33 cellular contexts compared by ENCODE assay signal in the genomic region with DNA sequence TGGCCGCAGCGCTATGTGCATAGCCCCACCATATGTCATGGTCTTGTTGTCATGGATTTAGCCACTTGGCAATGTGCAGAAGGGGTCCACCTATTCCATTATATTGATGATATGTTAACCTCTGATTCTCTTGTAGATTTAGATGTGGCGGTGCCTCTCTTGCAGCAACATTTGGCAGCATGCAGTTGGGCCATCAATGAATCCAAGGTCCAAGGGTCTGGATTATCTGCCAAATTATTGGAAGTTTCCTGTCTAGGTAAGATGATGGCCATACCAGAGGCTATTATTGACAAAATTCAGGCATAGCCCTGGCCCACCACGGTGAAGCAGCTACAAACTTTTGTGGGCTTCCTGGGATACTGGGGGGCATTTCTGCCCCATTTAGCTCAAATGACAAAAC. TPM values are rescaled to one million over a fixed set of nuclear protein-coding genes. Genes with fewer than 3 reads are reported as not detected.
DNase-seq lines count a peak whose midpoint lies in the region; ATAC-seq, FAIRE-seq and TF ChIP-seq lines count a peak whose summit lies in the region.
"Had no signal": no experiment of that assay in that cellular context is flagged by ENCODE, and none has a peak within 500 bp of the region (broad histone marks: within the 10 kb centered on the region; RNA-seq: fewer than 3 reads in every experiment).

No MANE protein-coding gene starts in this region.

- no peak for TF ChIP-seq POLR2A in HepG2 (IDR thresholded peaks at IDR 0.05; ENCODE audit: insufficient read depth in 1 of 2, low read depth in 2 of 2, low read length in 2 of 2)
- no peak for TF ChIP-seq POLR2A in right lobe of liver (IDR thresholded peaks at IDR 0.05)

- H3K9me2 ChIP-seq in PC-3 (replicated peaks; ENCODE audit: low read length): no peaks in the 10 kb centered on the region

- H4K20me1 ChIP-seq in HepG2 (ENCODE audit: insufficient read depth, low read length) (no peaks in the 10 kb centered on the region), PC-3 (ENCODE audit: low read length) (no peaks in the 10 kb centered on the region)
- H4K20me1 ChIP-seq: BLaER1 had no signal

- H3K9me3 ChIP-seq in liver (ENCODE audit: control insufficient read depth in 4 of 4, low read length in 3 of 4): no peaks in the 10 kb centered on the region
- no peaks in the 10 kb centered on the region for H3K9me3 ChIP-seq in HepG2 (ENCODE audit: low read length)
- H3K9me3 ChIP-seq in right lobe of liver: no peaks in the 10 kb centered on the region
- no peaks in the 10 kb centered on the region for H3K9me3 ChIP-seq in PC-3 (ENCODE audit: low read length)
- H3K9me3 ChIP-seq: A549, BE2C, BLaER1, Caco-2 had no signal

- no TSS peak for BruUV-seq in HepG2 (replicated peaks; lab: Mats Ljungman, UMichigan)
- no TSS peak for BruUV-seq in PC-3 (replicated peaks; lab: Mats Ljungman, UMichigan)

- TF ChIP-seq CTCF in liver (IDR thresholded peaks at IDR 0.05; ENCODE audit: low read depth, low read length, missing input control) (no peak), HepG2 (CRISPR knock-in tag; IDR thresholded peaks at IDR 0.05) (no peak), right lobe of liver (IDR thresholded peaks at IDR 0.05) (no peak), PC-3 (conservative IDR thresholded peaks at IDR 0.05; ENCODE audit: low read depth, low read length) (no peak)

- WGBS in liver: 79% methylated on average over 4 of the region's 4 CpGs
- 98% methylated on average over 4 of the region's 4 CpGs for whole genome bisulfite sequencing in HepG2 (ENCODE audit: low lambda C conversion rate)
- 50% methylated on average over 4 of the region's 4 CpGs for WGBS in right lobe of liver (ENCODE audit: insufficient coverage, low coverage, low lambda C conversion rate, missing lambda C conversion rate)

- CTCF ChIA-PET in HepG2 (lab: Yijun Ruan, JAX; ENCODE audit: low intra/inter-chr PET ratio, low total read pairs): no interaction called here
- CTCF ChIA-PET in PC-3 (lab: Charles Lee): no interaction called here

- TF ChIP-seq RAD21 in liver (IDR thresholded peaks at IDR 0.05) (no peak), HepG2 (CRISPR knock-in tag; IDR thresholded peaks at IDR 0.05) (no peak)

- no peak for TF ChIP-seq EP300 in HepG2 (IDR thresholded peaks at IDR 0.05; ENCODE audit: low read depth in 2 of 2, low read length in 2 of 2)
- TF ChIP-seq EP300 in HepG2 (CRISPR knock-in tag; IDR thresholded peaks at IDR 0.05; ENCODE audit: borderline replicate concordance): no peak

- H3K9ac ChIP-seq in liver (ENCODE audit: low read depth in 1 of 2, low read length in 2 of 2) (no peak overlapping the region), HepG2 (ENCODE audit: insufficient read depth, low read depth, low read length) (no peak overlapping the region), PC-3 (ENCODE audit: low read length) (no peak overlapping the region)
- H3K9ac ChIP-seq: BLaER1; BLaER1 treated with 17β-estradiol and CSF1 and Interleukin-3, amounts not matched to agents 10 nM and 100 nM had no signal

- H3K27ac ChIP-seq in liver (ENCODE audit: low read depth in 1 of 2, low read length in 2 of 2) (no peak overlapping the region), HepG2 (ENCODE audit: extremely low read length, insufficient read depth, low read length) (no peak overlapping the region), right lobe of liver (no peak overlapping the region), PC-3 (ENCODE audit: low read length) (no peak overlapping the region)
- H3K27ac ChIP-seq: 22Rv1; A549; BLaER1; BLaER1 treated with 17β-estradiol and CSF1 and Interleukin-3, amounts not matched to agents 10 nM and 100 nM; C4-2B had no signal

- POLR2A ChIA-PET in HepG2 (lab: Yijun Ruan, JAX): no interaction called here
- POLR2A ChIA-PET in PC-3 (lab: Charles Lee; ENCODE audit: unreplicated experiment): no interaction called here

- H3F3A ChIP-seq in PC-3 (ENCODE audit: low read length, unreplicated experiment): no peaks in the 10 kb centered on the region

- no peak overlapping the region for H3K4me3 ChIP-seq in liver (ENCODE audit: low read depth in 1 of 3, low read length in 3 of 3)
- no peak overlapping the region for H3K4me3 ChIP-seq in HepG2 (replicated peaks in 1 of 3; ENCODE audit: insufficient read depth in 1 of 3, low read depth in 2 of 3, low read length in 3 of 3)
- H3K4me3 ChIP-seq in right lobe of liver: no peak overlapping the region
- no peak overlapping the region for H3K4me3 ChIP-seq in PC-3 (ENCODE audit: low read length)
- H3K4me3 ChIP-seq: A549; BLaER1; BLaER1 treated with 17β-estradiol and CSF1 and Interleukin-3, amounts not matched to agents 10 nM and 100 nM had no signal

- H3K4me2 ChIP-seq in HepG2 (ENCODE audit: low read depth, low read length) (no peak overlapping the region), PC-3 (ENCODE audit: low read length) (no peak overlapping the region)
- H3K4me2 ChIP-seq: A549; BLaER1; BLaER1 treated with 17β-estradiol and CSF1 and Interleukin-3, amounts not matched to agents 10 nM and 100 nM had no signal

- no peaks in the 10 kb centered on the region for H3K79me2 ChIP-seq in HepG2 (ENCODE audit: insufficient read depth, low read length)
- no peaks in the 10 kb centered on the region for H3K79me2 ChIP-seq in PC-3 (ENCODE audit: low read length)

- in situ Hi-C loops in HepG2 (cut with HindIII; ENCODE audit: extremely low pct_ligation_motif_present, low pct_unique_long_range_greater_than_20kb): no loop called here

- no peak overlapping the region for H2AFZ ChIP-seq in HepG2 (ENCODE audit: low read length)
- H2AFZ ChIP-seq in PC-3 (ENCODE audit: low read length): no peak overlapping the region

- DNase-seq in HepG2 (ENCODE audit: low spot score): no peak
- no peak for DNase-seq in left lobe of liver (ENCODE audit: low spot score)
- DNase-seq in right lobe of liver: no peak
- no peak for DNase-seq in SHP77 (lab: John Stamatoyannopoulos, UW)
- no peak for DNase-seq in PC-3
- DNase-seq: 8988T; ACHN; AML-193; BE2C; C1 segment of cervical spinal cord; Caco-2; Calu3; CD4-positive, alpha-beta memory T cell; CD4-positive, alpha-beta T cell; CD4-positive, CD25-positive, alpha-beta regulatory T cell; CD8-positive, alpha-beta memory T cell; CD8-positive, alpha-beta T cell; COR-L47; DMS 273 treated with DMSO at 0.1 percent for 48 hours; DMS153; DMS53; DMS79; DMS79 treated with DMSO at 0.1 percent for 48 hours; DND-41; EL had no signal

- intact Hi-C loops in HepG2 (cut with micrococcal nuclease; ENCODE audit: unreplicated experiment): no loop called here
- intact Hi-C loops in right lobe of liver (cut with DNase I): no loop called here
- intact Hi-C loops in PC-3 (cut with micrococcal nuclease): no loop called here

- H3K4me1 ChIP-seq in liver (ENCODE audit: control insufficient read depth in 4 of 4, insufficient read depth in 4 of 4, low read length in 3 of 4): peaks cover 0 to 9% (median 3%) of the 10 kb centered on the region in 4 donors
- no peaks in the 10 kb centered on the region for H3K4me1 ChIP-seq in HepG2 (ENCODE audit: insufficient read depth, low read length)
- H3K4me1 ChIP-seq in right lobe of liver: peaks cover 0 to 8% (median 0%) of the 10 kb centered on the region in 4 donors
- H3K4me1 ChIP-seq in PC-3 (ENCODE audit: insufficient read depth, low read length): peaks cover 11% of the 10 kb centered on the region
- H3K4me1 ChIP-seq: BLaER1; BLaER1 treated with 17β-estradiol and CSF1 and Interleukin-3, amounts not matched to agents 10 nM and 100 nM; Caco-2 had no signal

- no peaks in the 10 kb centered on the region for H3K27me3 ChIP-seq in liver (ENCODE audit: control insufficient read depth in 4 of 4, insufficient read depth in 4 of 4, low read length in 3 of 4)
- no peaks in the 10 kb centered on the region for H3K27me3 ChIP-seq in HepG2 (ENCODE audit: control insufficient read depth in 1 of 2, insufficient read depth in 2 of 2, low read length in 2 of 2)
- H3K27me3 ChIP-seq in right lobe of liver: no peaks in the 10 kb centered on the region
- no peaks in the 10 kb centered on the region for H3K27me3 ChIP-seq in PC-3 (ENCODE audit: low read length)
- H3K27me3 ChIP-seq: BE2C; BLaER1; BLaER1 treated with 17β-estradiol and CSF1 and Interleukin-3, amounts not matched to agents 10 nM and 100 nM had no signal

- no peak for FAIRE-seq in HepG2 (lab: Jason Lieb, UNC)
- FAIRE-seq: A204.1, A549, D721Med had no signal

- no peak for ATAC-seq in HepG2
- peak; percentile 60 for ATAC-seq in left lobe of liver
- peak in 3 of 4 donors; percentile 29 to 55 (median 35) for ATAC-seq in right lobe of liver
- no peak for ATAC-seq in PC-3
- ATAC-seq: A549; CD8-positive, alpha-beta T cell had no signal

- peaks cover 0 to 8% (median 0%) of the 10 kb centered on the region in 4 donors for H3K36me3 ChIP-seq in liver (ENCODE audit: control insufficient read depth in 4 of 4, insufficient read depth in 3 of 4, low read depth in 1 of 4, low read length in 3 of 4)
- peaks cover 1 to 22% of the 10 kb centered on the region in 2 experiments; a peak in 4 of 5 replicates for H3K36me3 ChIP-seq in HepG2 (replicated peaks in 1 of 2; ENCODE audit: control insufficient read depth in 1 of 2, insufficient read depth in 2 of 2, low read length in 2 of 2)
- peaks cover 0 to 6% (median 0%) of the 10 kb centered on the region in 4 donors for H3K36me3 ChIP-seq in right lobe of liver
- peaks cover 6% of the 10 kb centered on the region for H3K36me3 ChIP-seq in PC-3 (ENCODE audit: low read depth, low read length)

RNA-seq across cellular contexts. Expression of gene HDDC2, which starts 31.4 kb away (rescaled TPM):
- total RNA-seq in liver: 10 to 100 TPM in 1 of 2 donors, 1 to 10 TPM in 1; 8.8 to 21.0 TPM
- polyA plus RNA-seq in liver: 10 to 100 TPM in 1 of 2 donors, 1 to 10 TPM in 1; 9.6 to 14.0 TPM
- total RNA-seq in HepG2 (2016; rRNA removed; fragmentation: Illumina TruSeq; extraction: Trizol): 78.7 and 90.7 TPM in 2 replicates
- total RNA-seq in HepG2 (2016; cell fraction: cytosol; rRNA removed; fragmentation: Illumina TruSeq; extraction: Trizol; ENCODE audit: low read depth): 88.3 and 123 TPM in 2 replicates
- 78.6 and 90.1 TPM in 2 replicates for total RNA-seq in HepG2 (2016; cell fraction: insoluble cytoplasmic fraction; rRNA removed; fragmentation: Illumina TruSeq; extraction: Trizol)
- total RNA-seq in HepG2 (2016; cell fraction: membrane; rRNA removed; fragmentation: Illumina TruSeq; extraction: Trizol): 109 and 116 TPM in 2 replicates
- 36.7 and 41.9 TPM in 2 replicates for total RNA-seq in HepG2 (2016; cell fraction: nucleus; rRNA removed; fragmentation: Illumina TruSeq; extraction: Trizol)
- 67.3 and 76.7 TPM in 2 replicates for polyA plus RNA-seq in HepG2 (2011; rRNA removed)
- 67.0 and 70.1 TPM in 2 replicates for polyA plus RNA-seq in HepG2 (2011; cell fraction: cytosol; rRNA removed)
- 28.7 and 34.1 TPM in 2 replicates for polyA plus RNA-seq in HepG2 (2011; cell fraction: nucleus; rRNA removed)
- 43.8 and 65.4 TPM in 2 replicates for polyA plus RNA-seq in HepG2 (2012)
- 157 and 182 TPM in 2 replicates for polyA plus RNA-seq in HepG2 (2016; cell fraction: cytosol; fragmentation: Illumina TruSeq; extraction: Trizol; ENCODE audit: low read depth)
- 117 and 122 TPM in 2 replicates for polyA plus RNA-seq in HepG2 (2016; cell fraction: insoluble cytoplasmic fraction; fragmentation: Illumina TruSeq; extraction: Trizol; ENCODE audit: low read depth)
- polyA plus RNA-seq in HepG2 (2016; cell fraction: membrane; fragmentation: Illumina TruSeq; extraction: Trizol; ENCODE audit: low read depth): 128 and 148 TPM in 2 replicates
- polyA plus RNA-seq in HepG2 (2016; cell fraction: nucleus; fragmentation: Illumina TruSeq; extraction: Trizol; ENCODE audit: insufficient read depth, low read depth): 66.5 and 70.9 TPM in 2 replicates
- polyA minus RNA-seq in HepG2 (2011; rRNA and poly(A)+ RNA removed; ENCODE audit: low replicate concordance): 17.2 and 19.5 TPM in 2 replicates
- 16.6 and 17.1 TPM in 2 replicates for polyA minus RNA-seq in HepG2 (2011; cell fraction: cytosol; rRNA and poly(A)+ RNA removed)
- 43.1 and 51.2 TPM in 2 replicates for polyA minus RNA-seq in HepG2 (2011; cell fraction: nucleus; rRNA and poly(A)+ RNA removed)
- total RNA-seq in left lobe of liver: 7.7 TPM
- 10 to 100 TPM in 3 of 6 experiments, 1 to 10 TPM in 3; 6.8 to 15.6 (median 9.5) TPM for total RNA-seq in right lobe of liver
- 88.6 and 96.8 TPM in 2 replicates for total RNA-seq in PC-3 (2014; rRNA removed)

Comparison
In these comparisons a context has a peak if more than half of its experiments do, and no peak if none do; other contexts are left out.
1. ATAC-seq: peak in left lobe of liver (single experiment) and right lobe of liver (3 of 4); none in HepG2 (single experiment) and PC-3 (single experiment).